ENCODE assay signal across 16 cellular contexts in genomic region chr18:78875998-78876650, GRCh38.
DNase-seq lines count a peak whose midpoint lies in the region; ATAC-seq, FAIRE-seq and TF ChIP-seq lines count a peak whose summit lies in the region.
"Had no signal": no experiment of that assay in that cellular context is flagged by ENCODE, and none has a peak within 500 bp of the region (broad histone marks: within the 10 kb centered on the region; RNA-seq: fewer than 3 reads in every experiment).

No MANE protein-coding gene starts in this region.

- no peaks in the 10 kb centered on the region for H3K9me2 ChIP-seq in MM.1S (replicated peaks; ENCODE audit: insufficient read depth, low read length)

- H3K4me2 ChIP-seq in H1 (ENCODE audit: insufficient read depth in 1 of 2, low read depth in 2 of 2, low read length in 2 of 2) (no peak overlapping the region), MM.1S (ENCODE audit: low read depth, low read length) (no peak overlapping the region)
- H3K4me2 ChIP-seq: A549 had no signal

- H3K56ac ChIP-seq in H1 (replicated peaks; ENCODE audit: insufficient read length, low read depth, low read length): no peak overlapping the region

- peak overlapping the region; percentile 51 for H2BK120ac ChIP-seq in H1 (replicated peaks; ENCODE audit: low read depth, low read length)

- no peaks in the 10 kb centered on the region for H3K36me3 ChIP-seq in right atrium auricular region
- H3K36me3 ChIP-seq in heart right ventricle: no peaks in the 10 kb centered on the region
- H3K36me3 ChIP-seq in H1 (ENCODE audit: control insufficient read depth in 2 of 4, insufficient read depth in 4 of 4, low read length in 3 of 4): no peaks in the 10 kb centered on the region
- no peaks in the 10 kb centered on the region for H3K36me3 ChIP-seq in lung (ENCODE audit: control insufficient read depth in 2 of 2, insufficient read depth in 2 of 2, low read length in 2 of 2)
- H3K36me3 ChIP-seq in upper lobe of right lung: no peaks in the 10 kb centered on the region
- no peaks in the 10 kb centered on the region for H3K36me3 ChIP-seq in MM.1S (replicated peaks; ENCODE audit: insufficient read depth, low read length)
- H3K36me3 ChIP-seq: BE2C had no signal

- TF ChIP-seq POLR2A in H1 (IDR thresholded peaks at IDR 0.05; ENCODE audit: control extremely low read depth in 1 of 2, low read depth in 2 of 2, low read length in 2 of 2): no peak

- H4K20me1 ChIP-seq in H1 (replicated peaks in 1 of 2; ENCODE audit: control insufficient read depth in 1 of 2, insufficient read depth in 2 of 2, low read length in 2 of 2) (no peaks in the 10 kb centered on the region), MM.1S (ENCODE audit: insufficient read depth, low read length) (no peaks in the 10 kb centered on the region)

- no peak overlapping the region for H3K4ac ChIP-seq in H1 (replicated peaks; ENCODE audit: insufficient read length, low read depth, low read length)

- no peak overlapping the region for H3K27ac ChIP-seq in right atrium auricular region
- H3K27ac ChIP-seq in heart right ventricle: no peak overlapping the region
- H3K27ac ChIP-seq in H1 (ENCODE audit: low read depth, low read length): no peak overlapping the region
- H3K27ac ChIP-seq in lung (ENCODE audit: low read depth in 1 of 2, low read length in 1 of 2): no peak overlapping the region
- no peak overlapping the region for H3K27ac ChIP-seq in upper lobe of right lung
- no peak overlapping the region for H3K27ac ChIP-seq in MM.1S (ENCODE audit: low read length)
- H3K27ac ChIP-seq: A549 had no signal

- H3K4me1 ChIP-seq in right atrium auricular region (no peaks in the 10 kb centered on the region), heart right ventricle (peaks cover 0 to 5% (median 0%) of the 10 kb centered on the region in 9 donors), H1 (replicated peaks in 1 of 4; ENCODE audit: control insufficient read depth in 3 of 4, insufficient read depth in 4 of 4, low read length in 3 of 4) (no peaks in the 10 kb centered on the region; a peak in 1 of 7 replicates), lung (ENCODE audit: control insufficient read depth in 2 of 2, insufficient read depth in 2 of 2, low read length in 2 of 2) (no peaks in the 10 kb centered on the region), upper lobe of right lung (no peaks in the 10 kb centered on the region), MM.1S (ENCODE audit: low read length) (no peaks in the 10 kb centered on the region)
- H3K4me1 ChIP-seq: A549, BE2C, Caco-2 had no signal

- TF ChIP-seq EP300 in H1 (IDR thresholded peaks at IDR 0.05; ENCODE audit: borderline replicate concordance in 1 of 2, low read depth in 2 of 2, low read length in 2 of 2): no peak

- peak; percentile 48 for DNase-seq in right atrium auricular region (ENCODE audit: low spot score)
- no peak for DNase-seq in heart right ventricle
- DNase-seq in H1 (ENCODE audit: low read depth in 1 of 2, low spot score in 2 of 2): no peak
- DNase-seq in lung (ENCODE audit: low spot score): peak; percentile 24
- no peak for DNase-seq in upper lobe of right lung
- DNase-seq in stimulated activated CD4-positive, alpha-beta T cell treated with anti-CD3 and anti-CD28 coated beads, Interleukin-4, amount 100 ng/mL, for 1 hour: no peak
- no peak for DNase-seq in MM.1S
- DNase-seq: 8988T, GOT3, HCEC 1CT had no signal

- H4K5ac ChIP-seq in H1 (ENCODE audit: insufficient read length, low read depth, low read length): no peak overlapping the region

- TF ChIP-seq RAD21 in H1 (IDR thresholded peaks at IDR 0.05 in 1 of 2, conservative IDR thresholded peaks at IDR 0.05 in 1 of 2; ENCODE audit: low read depth in 2 of 2, low read length in 2 of 2): no peak

- no peak for FAIRE-seq in H1 (lab: Jason Lieb, UNC)
- FAIRE-seq: A549, GM12892 had no signal

- H3K4me3 ChIP-seq in right atrium auricular region: no peak overlapping the region
- H3K4me3 ChIP-seq in heart right ventricle: no peak overlapping the region
- H3K4me3 ChIP-seq in H1 (ENCODE audit: extremely low read depth in 1 of 4, insufficient read depth in 2 of 4, low read depth in 3 of 4, low read length in 4 of 4): no peak overlapping the region
- no peak overlapping the region for H3K4me3 ChIP-seq in lung
- H3K4me3 ChIP-seq in upper lobe of right lung: no peak overlapping the region
- no peak overlapping the region for H3K4me3 ChIP-seq in MM.1S (ENCODE audit: low read length)
- H3K4me3 ChIP-seq: A549 had no signal

- ATAC-seq in heart right ventricle (no peak), lung (ENCODE audit: insufficient read depth, low FRiP score) (no peak), upper lobe of right lung (peak; percentile 45), HG03039 (IDR thresholded peaks at IDR 0.05; ENCODE audit: unreplicated experiment) (no peak)
- ATAC-seq: CD8-positive, alpha-beta T cell had no signal

- H4K91ac ChIP-seq in H1 (replicated peaks; ENCODE audit: insufficient read length, low read length): no peak overlapping the region

- CTCF ChIA-PET in H1 (lab: Charles Lee; ENCODE audit: partially characterized antibody): interaction anchor here (0.6 to 4.8 kb wide), 40 partner anchors 9 to 1009 kb away, joined by 3 to 35 read pairs (median 4); no protein-coding TSS in a partner anchor

- H3K79me1 ChIP-seq in H1 (ENCODE audit: low read depth, low read length): no peaks in the 10 kb centered on the region

- 91 to 92% methylated on average over 19 of the region's 19 CpGs for WGBS in heart right ventricle, 2 donors
- 86% methylated on average over 19 of the region's 19 CpGs; no CpG with 5 or more reads in 1 of the 2 experiments for WGBS in H1 (ENCODE audit: extremely low coverage in 1 of 2, insufficient coverage in 1 of 2, insufficient read length in 1 of 2, insufficient replicate concordance in 2 of 2, low coverage in 1 of 2, low lambda C conversion rate in 2 of 2, missing lambda C conversion rate in 1 of 2), 2 experiments
- 80 to 94% methylated on average over 19 of the region's 19 CpGs for WGBS in lung, 2 donors

- no peak for TF ChIP-seq CTCF in right atrium auricular region (IDR thresholded peaks at IDR 0.05)
- TF ChIP-seq CTCF in heart right ventricle (IDR thresholded peaks at IDR 0.05): no peak
- TF ChIP-seq CTCF in H1 (IDR thresholded peaks at IDR 0.05; ENCODE audit: control extremely low read depth in 1 of 3, insufficient read depth in 1 of 3, low read depth in 1 of 3, low read length in 3 of 3): no peak
- TF ChIP-seq CTCF in lung (IDR thresholded peaks at IDR 0.05; ENCODE audit: control extremely low read depth, extremely low read depth): no peak
- TF ChIP-seq CTCF in upper lobe of right lung (IDR thresholded peaks at IDR 0.05): no peak
- no peak for TF ChIP-seq CTCF in MM.1S (IDR thresholded peaks at IDR 0.05; ENCODE audit: low read length)

- H3K23ac ChIP-seq in H1 (ENCODE audit: insufficient read length): no peak overlapping the region

- H4K8ac ChIP-seq in H1 (ENCODE audit: extremely low read depth, insufficient read depth, low read length): no peak overlapping the region; the same call in 1 of the 2 replicates

- H3K9ac ChIP-seq in H1 (replicated peaks in 1 of 4; ENCODE audit: extremely low read depth in 1 of 4, low read depth in 3 of 4, low read length in 3 of 4) (no peak overlapping the region), MM.1S (ENCODE audit: low read length) (no peak overlapping the region)

- no peaks in the 10 kb centered on the region for H3K27me3 ChIP-seq in right atrium auricular region
- H3K27me3 ChIP-seq in heart right ventricle: peaks cover 0 to 55% (median 22%) of the 10 kb centered on the region in 7 donors
- peaks cover 0 to 2% (median 0%) of the 10 kb centered on the region in 4 experiments; a peak in 1 of 7 replicates for H3K27me3 ChIP-seq in H1 (replicated peaks in 1 of 4; ENCODE audit: control insufficient read depth in 3 of 4, extremely low read depth in 1 of 4, insufficient read depth in 3 of 4, low read length in 3 of 4)
- H3K27me3 ChIP-seq in lung (ENCODE audit: control insufficient read depth, insufficient read depth): no peaks in the 10 kb centered on the region
- H3K27me3 ChIP-seq in upper lobe of right lung: peaks cover 26% of the 10 kb centered on the region
- no peaks in the 10 kb centered on the region for H3K27me3 ChIP-seq in MM.1S (replicated peaks; ENCODE audit: insufficient read depth, low read length)

- 0 out of 2 replicates have a peak overlapping the region, but pooled peaks have one; percentile 8 for H2BK5ac ChIP-seq in H1 (ENCODE audit: low read depth, low read length)

- H2BK12ac ChIP-seq in H1 (ENCODE audit: low read depth, low read length): peak overlapping the region; percentile 63; the same call in 1 of the 2 replicates

- H2BK20ac ChIP-seq in H1 (ENCODE audit: low read length): no peak overlapping the region

- no peaks in the 10 kb centered on the region for H3F3A ChIP-seq in MM.1S (ENCODE audit: insufficient read depth, low read length)

- intact Hi-C loops in heart right ventricle (cut with DNase I) (loop anchor here in 6 of 10 donors (5.0 to 10.0 kb wide), 2 partner anchors 369 to 371 kb away; no protein-coding TSS in a partner anchor), upper lobe of right lung (cut with DNase I) (no loop called here)

- H3K79me2 ChIP-seq in H1 (ENCODE audit: control insufficient read depth in 1 of 2, insufficient read depth in 2 of 2, low read length in 2 of 2) (no peaks in the 10 kb centered on the region), MM.1S (ENCODE audit: low read length) (no peaks in the 10 kb centered on the region)

- POLR2A ChIA-PET in H1 (lab: Charles Lee; ENCODE audit: partially characterized antibody): interaction anchor here (0.8 kb wide), 1 partner anchor 105 kb away, joined by 4 read pairs; no protein-coding TSS in a partner anchor

- H3K14ac ChIP-seq in H1 (ENCODE audit: insufficient read length): no peak overlapping the region

- no peak overlapping the region for H2BK15ac ChIP-seq in H1 (ENCODE audit: low read length)

- H3K9me3 ChIP-seq in right atrium auricular region (no peaks in the 10 kb centered on the region), heart right ventricle (no peaks in the 10 kb centered on the region), H1 (ENCODE audit: insufficient read depth in 2 of 2, low read depth in 1 of 2, low read length in 1 of 2) (peaks cover 0 to 6% of the 10 kb centered on the region in 2 experiments; a peak in 1 of 4 replicates), lung (ENCODE audit: control insufficient read depth in 2 of 2, insufficient read depth in 1 of 2, low read length in 1 of 2) (no peaks in the 10 kb centered on the region), upper lobe of right lung (no peaks in the 10 kb centered on the region), MM.1S (replicated peaks; ENCODE audit: insufficient read depth, low read length) (no peaks in the 10 kb centered on the region)
- H3K9me3 ChIP-seq: A549, BE2C, Caco-2 had no signal

- peak overlapping the region; percentile 48 for H3K18ac ChIP-seq in H1 (ENCODE audit: extremely low read depth, low read length)

- H3K23me2 ChIP-seq in H1 (ENCODE audit: low read depth, low read length): no peaks in the 10 kb centered on the region

- H2AK5ac ChIP-seq in H1 (ENCODE audit: low read depth, low read length): no peak overlapping the region

- no peak overlapping the region for H2AFZ ChIP-seq in H1 (ENCODE audit: low read length)
- H2AFZ ChIP-seq in MM.1S (ENCODE audit: low read length): no peak overlapping the region

TF ChIP-seq in H1, 55 proteins besides CTCF, POLR2A, EP300 and RAD21 (continues in another document):
- TF ChIP-seq NRF1 (IDR thresholded peaks at IDR 0.05; ENCODE audit: low read depth, low read length): no peak
- no peak for TF ChIP-seq BCL11A (IDR thresholded peaks at IDR 0.05; ENCODE audit: low read depth in 2 of 2, low read length in 2 of 2)
- no peak for TF ChIP-seq JUN (IDR thresholded peaks at IDR 0.05; ENCODE audit: low read depth, low read length)

Comparison
In these comparisons a context has a peak if more than half of its experiments do, and no peak if none do; other contexts are left out.
1. DNase-seq: peak in right atrium auricular region (single experiment) and lung (single experiment); none in heart right ventricle (0 of 2), H1 (0 of 2), upper lobe of right lung (single experiment), stimulated activated CD4-positive, alpha-beta T cell treated with anti-CD3 and anti-CD28 coated beads, Interleukin-4, amount 100 ng/mL, for 1 hour (single experiment) and MM.1S (single experiment).